12 cellular contexts compared by ENCODE assay signal in genomic region chr3:157148123-157148889, GRCh38. TPM values are rescaled to one million over a fixed set of nuclear protein-coding genes. Genes with fewer than 3 reads are reported as not detected.
DNase-seq lines count a peak whose midpoint lies in the region; ATAC-seq, FAIRE-seq and TF ChIP-seq lines count a peak whose summit lies in the region.
"Had no signal": no experiment of that assay in that cellular context is flagged by ENCODE, and none has a peak within 500 bp of the region (broad histone marks: within the 10 kb centered on the region; RNA-seq: fewer than 3 reads in every experiment).

No MANE protein-coding gene starts in this region.

- H3K9me3 ChIP-seq in naive thymus-derived CD4-positive, alpha-beta T cell (ENCODE audit: control insufficient read depth in 2 of 3, low read length in 3 of 3): no peaks in the 10 kb centered on the region
- H3K9me3 ChIP-seq: breast epithelium had no signal

- H3K4me3 ChIP-seq in naive thymus-derived CD4-positive, alpha-beta T cell (ENCODE audit: low read length): no peak overlapping the region
- H3K4me3 ChIP-seq: breast epithelium had no signal

- H3K36me3 Mint-ChIP-seq in activated CD4-positive, alpha-beta T cell treated with anti-CD3 and anti-CD28 coated beads for 36 hours (ENCODE audit: low read depth): peaks cover 82% of the 10 kb centered on the region
- H3K36me3 Mint-ChIP-seq in activated B cell treated with CpG ODN at 0.5 μM for 24 hours (ENCODE audit: low read depth): peaks cover 92% of the 10 kb centered on the region
- peaks cover 3 to 61% (median 34%) of the 10 kb centered on the region in 5 donors for H3K36me3 Mint-ChIP-seq in naive thymus-derived CD4-positive, alpha-beta T cell

- peak; percentile 43 for DNase-seq in activated CD4-positive, alpha-beta T cell treated with anti-CD3 and anti-CD28 coated beads for 36 hours
- DNase-seq in activated CD4-positive, alpha-beta T cell treated with anti-CD3 and anti-CD28 coated beads, Interleukin-2, amount 50 U/mL, for 48 hours: no peak
- DNase-seq in H54 (ENCODE audit: insufficient read length, low spot score): no peak
- DNase-seq in activated B cell treated with CpG ODN at 0.5 μM for 24 hours: no peak
- DNase-seq in naive thymus-derived CD4-positive, alpha-beta T cell: no peak
- DNase-seq in NCI-H226: no peak
- no peak for DNase-seq in hippocampal formation (lab: John Stamatoyannopoulos, UW)
- DNase-seq: activated CD4-positive, CD25-positive, alpha-beta regulatory T cell treated with anti-CD3 and anti-CD28 coated beads, Interleukin-2, amount 50 U/mL, for 72 hours; effector CD8-positive, alpha-beta T cell had no signal

- ATAC-seq in activated CD4-positive, alpha-beta T cell treated with anti-CD3 and anti-CD28 coated beads for 36 hours: peak; percentile 74
- ATAC-seq in activated B cell treated with CpG ODN at 0.5 μM for 24 hours (ENCODE audit: low read depth) (no peak), HG03571 (IDR thresholded peaks at IDR 0.05; ENCODE audit: unreplicated experiment) (no peak)
- peak; percentile 11 for ATAC-seq in naive thymus-derived CD4-positive, alpha-beta T cell

- H3K27ac Mint-ChIP-seq in activated CD4-positive, alpha-beta T cell treated with anti-CD3 and anti-CD28 coated beads for 36 hours: peak overlapping the region; percentile 74
- peak overlapping the region; percentile 37 for H3K27ac Mint-ChIP-seq in activated B cell treated with CpG ODN at 0.5 μM for 24 hours
- H3K27ac Mint-ChIP-seq in naive thymus-derived CD4-positive, alpha-beta T cell: peak overlapping the region in 1 of 9 donors; percentile 48

- no peak overlapping the region for H3K27ac ChIP-seq in naive thymus-derived CD4-positive, alpha-beta T cell (ENCODE audit: low read depth, low read length)
- H3K27ac ChIP-seq: breast epithelium had no signal

- peaks cover 0 to 4% of the 10 kb centered on the region in 2 donors for H3K4me1 ChIP-seq in naive thymus-derived CD4-positive, alpha-beta T cell (ENCODE audit: control insufficient read depth in 2 of 2, insufficient read depth in 2 of 2, low read length in 2 of 2)
- H3K4me1 ChIP-seq: breast epithelium had no signal

- intact Hi-C loops in activated CD4-positive, alpha-beta T cell treated with anti-CD3 and anti-CD28 coated beads for 36 hours (cut with DNase I, micrococcal nuclease): loop anchor here (1.0 to 5.0 kb wide), 3 partner anchors 11 to 471 kb away; no protein-coding TSS in a partner anchor
- intact Hi-C loops in activated B cell treated with CpG ODN at 0.5 μM for 24 hours (cut with micrococcal nuclease): no loop called here
- intact Hi-C loops in naive thymus-derived CD4-positive, alpha-beta T cell (cut with micrococcal nuclease): loop anchor here in 1 of 2 donors (1.0 kb wide), 1 partner anchor 8 kb away; no protein-coding TSS in a partner anchor

- CTCF ChIA-PET in activated CD4-positive, alpha-beta T cell treated with anti-CD3 and anti-CD28 coated beads for 36 hours (lab: Charles Lee): interaction anchor here (0.9 to 5.8 kb wide), 6 partner anchors 10 to 998 kb away, joined by 3 to 44 read pairs (median 3); partner anchors contain the start of gene CCNL1
- CTCF ChIA-PET in activated B cell treated with CpG ODN at 0.5 μM for 24 hours (lab: Charles Lee): interaction anchor here (2.2 kb wide), 1 partner anchor 11 kb away, joined by 6 read pairs; no protein-coding TSS in a partner anchor
- CTCF ChIA-PET in naive thymus-derived CD4-positive, alpha-beta T cell (lab: Charles Lee): interaction anchor here (0.7 to 2.2 kb wide), 3 partner anchors 11 to 53 kb away, joined by 3 to 9 read pairs (median 6); no protein-coding TSS in a partner anchor

- FAIRE-seq in H54 (lab: Jason Lieb, UNC): peak; percentile 43
- FAIRE-seq: A204.1 had no signal

- H3K4me1 Mint-ChIP-seq in activated CD4-positive, alpha-beta T cell treated with anti-CD3 and anti-CD28 coated beads for 36 hours: peaks cover 45% of the 10 kb centered on the region
- H3K4me1 Mint-ChIP-seq in activated B cell treated with CpG ODN at 0.5 μM for 24 hours: peaks cover 4% of the 10 kb centered on the region
- peaks cover 6 to 49% (median 33%) of the 10 kb centered on the region in 7 donors for H3K4me1 Mint-ChIP-seq in naive thymus-derived CD4-positive, alpha-beta T cell

- no peaks in the 10 kb centered on the region for H3K9me3 Mint-ChIP-seq in activated CD4-positive, alpha-beta T cell treated with anti-CD3 and anti-CD28 coated beads for 36 hours (ENCODE audit: low read depth)
- H3K9me3 Mint-ChIP-seq in activated B cell treated with CpG ODN at 0.5 μM for 24 hours: no peaks in the 10 kb centered on the region
- peaks cover 0 to 2% (median 0%) of the 10 kb centered on the region in 11 donors for H3K9me3 Mint-ChIP-seq in naive thymus-derived CD4-positive, alpha-beta T cell

- peaks cover 52 to 83% (median 66%) of the 10 kb centered on the region in 3 experiments for H3K36me3 ChIP-seq in naive thymus-derived CD4-positive, alpha-beta T cell (ENCODE audit: control insufficient read depth in 2 of 3, insufficient read depth in 3 of 3, low read length in 3 of 3)

- no peaks in the 10 kb centered on the region for H3K27me3 ChIP-seq in naive thymus-derived CD4-positive, alpha-beta T cell (ENCODE audit: control insufficient read depth in 2 of 2, insufficient read depth in 2 of 2, low read length in 2 of 2)
- H3K27me3 ChIP-seq: breast epithelium had no signal

- peak overlapping the region; percentile 27 for H3K4me3 Mint-ChIP-seq in activated CD4-positive, alpha-beta T cell treated with anti-CD3 and anti-CD28 coated beads for 36 hours
- H3K4me3 Mint-ChIP-seq in activated B cell treated with CpG ODN at 0.5 μM for 24 hours: no peak overlapping the region
- H3K4me3 Mint-ChIP-seq in naive thymus-derived CD4-positive, alpha-beta T cell: no peak overlapping the region

- TF ChIP-seq CTCF in activated B cell treated with CpG ODN at 0.5 μM for 24 hours (IDR thresholded peaks at IDR 0.05): no peak

- H3K27me3 Mint-ChIP-seq in activated CD4-positive, alpha-beta T cell treated with anti-CD3 and anti-CD28 coated beads for 36 hours: no peaks in the 10 kb centered on the region
- H3K27me3 Mint-ChIP-seq in activated B cell treated with CpG ODN at 0.5 μM for 24 hours: no peaks in the 10 kb centered on the region
- H3K27me3 Mint-ChIP-seq in naive thymus-derived CD4-positive, alpha-beta T cell: no peaks in the 10 kb centered on the region

- no peak for TF ChIP-seq POLR2A in H54 (IDR thresholded peaks at IDR 0.05; ENCODE audit: low read depth, low read length)

- POLR2A ChIA-PET in activated CD4-positive, alpha-beta T cell treated with anti-CD3 and anti-CD28 coated beads for 36 hours (lab: Charles Lee): interaction anchor here (0.9 to 5.6 kb wide), 5 partner anchors 8 to 60 kb away, joined by 3 to 34 read pairs (median 5); partner anchors contain the start of gene CCNL1
- POLR2A ChIA-PET in activated B cell treated with CpG ODN at 0.5 μM for 24 hours (lab: Charles Lee): interaction anchor here (1.5 to 2.2 kb wide), 3 partner anchors 11 to 27 kb away, joined by 4 to 22 read pairs (median 8); partner anchors contain the start of gene CCNL1
- POLR2A ChIA-PET in naive thymus-derived CD4-positive, alpha-beta T cell (lab: Charles Lee): interaction anchor here (0.7 to 4.1 kb wide), 4 partner anchors 12 to 619 kb away, joined by 3 to 36 read pairs (median 17); partner anchors contain the start of gene CCNL1

RNA-seq across cellular contexts. Expression of gene CCNL1, which starts 11.6 kb away (rescaled TPM):
- total RNA-seq in activated CD4-positive, alpha-beta T cell treated with anti-CD3 and anti-CD28 coated beads for 36 hours: 100 to 1,000 TPM; 163 to 215 TPM
- total RNA-seq in activated B cell treated with CpG ODN at 0.5 μM for 24 hours: 184 and 222 TPM in 2 replicates
- total RNA-seq in naive thymus-derived CD4-positive, alpha-beta T cell: 1,000 to 10,000 TPM in 2 of 5 experiments, 100 to 1,000 TPM in 3; 230 to 1,170 (median 374) TPM
- polyA plus RNA-seq in naive thymus-derived CD4-positive, alpha-beta T cell: 10 to 100 TPM; 65.4 to 68.3 TPM

Comparison
In these comparisons a context has a peak if more than half of its experiments do, and no peak if none do; other contexts are left out.
1. ATAC-seq: peak in activated CD4-positive, alpha-beta T cell treated with anti-CD3 and anti-CD28 coated beads for 36 hours (single experiment) and naive thymus-derived CD4-positive, alpha-beta T cell (single experiment); none in activated B cell treated with CpG ODN at 0.5 μM for 24 hours (single experiment) and HG03571 (single experiment).